In genomic region chr10:122567056-122567660, GRCh38 we compare ENCODE assay signal across 8 cellular contexts. TPM values are rescaled to one million over a fixed set of nuclear protein-coding genes. Genes with fewer than 3 reads are reported as not detected.
A peak's percentile ranks its signal among the peaks of the same experiment; 100 is the strongest.
DNase-seq lines count a peak whose midpoint lies in the region; ATAC-seq and TF ChIP-seq lines count a peak whose summit lies in the region.

No MANE protein-coding gene starts in this region.

- in situ Hi-C loops in IMR-90 (cut with MboI; ENCODE audit: low sequenced_read_pairs) = loop anchor here (5.0 to 10.0 kb wide), 2 partner anchors 112 to 270 kb away; partner anchors contain the start of gene ARMS2

- no peak overlapping the region for H3K27ac Mint-ChIP-seq in activated naive CD8-positive, alpha-beta T cell treated with anti-CD3 and anti-CD28 coated beads for 36 hours

- no peak overlapping the region for H2BK120ac ChIP-seq in IMR-90 (ENCODE audit: low read depth, low read length)

- TF ChIP-seq RAD21 in IMR-90 (IDR thresholded peaks at IDR 0.05; ENCODE audit: low read length) = no peak

- dilution Hi-C loops in IMR-90 (cut with HindIII; ENCODE audit: low sequenced_read_pairs, unreplicated experiment) = no loop called here

- peaks cover 20% of the 10 kb centered on the region for H3K27me3 Mint-ChIP-seq in activated naive CD8-positive, alpha-beta T cell treated with anti-CD3 and anti-CD28 coated beads for 36 hours

- H2AFZ ChIP-seq in IMR-90 (replicated peaks; ENCODE audit: low read length, poor library complexity) = no peak overlapping the region

- no peak overlapping the region for H3K18ac ChIP-seq in IMR-90 (ENCODE audit: low read depth, low read length)

- no peak overlapping the region for H2BK15ac ChIP-seq in IMR-90 (ENCODE audit: low read depth, low read length)

- H3K4me3 Mint-ChIP-seq in activated naive CD8-positive, alpha-beta T cell treated with anti-CD3 and anti-CD28 coated beads for 36 hours = no peak overlapping the region

- H3K9me3 Mint-ChIP-seq in activated naive CD8-positive, alpha-beta T cell treated with anti-CD3 and anti-CD28 coated beads for 36 hours = no peaks in the 10 kb centered on the region

- ATAC-seq in IMR-90 (ENCODE audit: low read depth) = peak; percentile 54
- no peak for ATAC-seq in GM18907 (IDR thresholded peaks at IDR 0.05; ENCODE audit: unreplicated experiment)
- no peak for ATAC-seq in HG02759 (IDR thresholded peaks at IDR 0.05; ENCODE audit: unreplicated experiment)

- intact Hi-C loops in IMR-90 (cut with micrococcal nuclease) = loop anchor here (10.0 kb wide), 3 partner anchors 138 to 1622 kb away; no protein-coding TSS in a partner anchor

- H3K79me1 ChIP-seq in IMR-90 (ENCODE audit: low read depth in 1 of 2, low read length in 2 of 2) = no peaks in the 10 kb centered on the region

- no peak overlapping the region for H2AK5ac ChIP-seq in IMR-90 (ENCODE audit: low read depth, low read length)

- no peak for TF ChIP-seq POLR2A in IMR-90 (IDR thresholded peaks at IDR 0.05; ENCODE audit: low read depth, low read length)

- peaks cover 15% of the 10 kb centered on the region for H3K27me3 ChIP-seq in IMR-90 (ENCODE audit: control insufficient read depth, insufficient read depth, low read length)
- peaks cover 6% of the 10 kb centered on the region for H3K27me3 ChIP-seq in kidney epithelial cell (ENCODE audit: control insufficient read depth, insufficient read depth, low read length)

- no peak overlapping the region for H2BK5ac ChIP-seq in IMR-90 (ENCODE audit: low read depth, low read length, poor library complexity, severe bottlenecking)

- no peak overlapping the region for H3K27ac ChIP-seq in IMR-90 (ENCODE audit: insufficient read depth, low read length)

- H3K4me1 Mint-ChIP-seq in activated naive CD8-positive, alpha-beta T cell treated with anti-CD3 and anti-CD28 coated beads for 36 hours = no peaks in the 10 kb centered on the region

- POLR2A ChIA-PET in IMR-90 (lab: Charles Lee; ENCODE audit: unreplicated experiment) = no interaction called here

- no peaks in the 10 kb centered on the region for H3K36me3 Mint-ChIP-seq in activated naive CD8-positive, alpha-beta T cell treated with anti-CD3 and anti-CD28 coated beads for 36 hours

- no peaks in the 10 kb centered on the region for H3K36me3 ChIP-seq in IMR-90 (ENCODE audit: control insufficient read depth, insufficient read depth, low read length)
- H3K36me3 ChIP-seq in kidney epithelial cell (ENCODE audit: control insufficient read depth, insufficient read depth, low read length) = no peaks in the 10 kb centered on the region

- H3K9ac ChIP-seq in IMR-90 (ENCODE audit: low read depth, low read length) = no peak overlapping the region

- H4K8ac ChIP-seq in IMR-90 (ENCODE audit: low read depth in 2 of 2, low read length in 2 of 2) = no peak overlapping the region

- H2AK9ac ChIP-seq in IMR-90 (replicated peaks; ENCODE audit: low read depth, low read length, poor library complexity) = no peak overlapping the region

- H4K91ac ChIP-seq in IMR-90 (ENCODE audit: insufficient read depth, low read depth, low read length) = no peak overlapping the region

- H4K20me1 ChIP-seq in IMR-90 (ENCODE audit: insufficient read depth, low read length) = no peaks in the 10 kb centered on the region

- H2BK20ac ChIP-seq in IMR-90 (ENCODE audit: low read depth, low read length) = no peak overlapping the region

- H3K23ac ChIP-seq in IMR-90 (ENCODE audit: low read depth, low read length) = no peak overlapping the region

- 14% methylated on average over 3 of the region's 5 CpGs; no CpG with 5 or more reads in 1 of the 2 experiments for WGBS in IMR-90 (ENCODE audit: extremely low coverage in 2 of 2, insufficient read length in 1 of 2), 2 experiments

- peak; percentile 59 for DNase-seq in GM03348 (ENCODE audit: low spot score)
- DNase-seq in IMR-90 = no peak
- peak; percentile 27 for DNase-seq in activated naive CD8-positive, alpha-beta T cell treated with anti-CD3 and anti-CD28 coated beads for 36 hours
- DNase-seq in kidney epithelial cell (ENCODE audit: low read depth) = no peak
- DNase-seq in KG1 (lab: John Stamatoyannopoulos, UW) = no peak
- no peak for DNase-seq in NCI-H1105 (lab: John Stamatoyannopoulos, UW)

- TF ChIP-seq CTCF in IMR-90 (conservative IDR thresholded peaks at IDR 0.05; ENCODE audit: low read depth, low read length) = peak; percentile 41
- peak; percentile 51 for TF ChIP-seq CTCF in kidney epithelial cell (IDR thresholded peaks at IDR 0.05; ENCODE audit: insufficient read depth, low read length, poor library complexity, severe bottlenecking)

- H3K14ac ChIP-seq in IMR-90 (replicated peaks; ENCODE audit: low read depth, low read length) = no peak overlapping the region

- H3K4me2 ChIP-seq in IMR-90 (ENCODE audit: low read depth, low read length) = no peak overlapping the region

- H3K9me1 ChIP-seq in IMR-90 (ENCODE audit: insufficient read depth, low read length) = no peaks in the 10 kb centered on the region

- H3K9me3 ChIP-seq in IMR-90 (ENCODE audit: control insufficient read depth, insufficient read depth, low read length) = no peaks in the 10 kb centered on the region

- no peak overlapping the region for H4K5ac ChIP-seq in IMR-90 (ENCODE audit: low read depth, low read length)

- H3K4me1 ChIP-seq in IMR-90 (ENCODE audit: control insufficient read depth, insufficient read depth, low read length) = no peaks in the 10 kb centered on the region

- H3K4me3 ChIP-seq in IMR-90 (ENCODE audit: insufficient read depth, low read depth, low read length) (no peak overlapping the region), kidney epithelial cell (ENCODE audit: low read depth, low read length) (no peak overlapping the region)

- no peak overlapping the region for H3K4ac ChIP-seq in IMR-90 (ENCODE audit: low read depth, low read length)

- no peak overlapping the region for H3K56ac ChIP-seq in IMR-90 (ENCODE audit: extremely low read depth, insufficient read depth, low read length)

- BruUV-seq in IMR-90 (replicated peaks; lab: Mats Ljungman, UMichigan) = no TSS peak

- CTCF ChIA-PET in IMR-90 (lab: Yijun Ruan, JAX) = no interaction called here

TF ChIP-seq in IMR-90, 13 proteins besides CTCF, POLR2A, EP300 and RAD21:
- TF ChIP-seq SMC3 (IDR thresholded peaks at IDR 0.05; ENCODE audit: low read depth, low read length) (peak; percentile 22; the same call in 1 of the 2 replicates), ELK1 (IDR thresholded peaks at IDR 0.05; ENCODE audit: borderline replicate concordance, low read depth, low read length) (no peak)

RNA-seq across cellular contexts. Expression of gene DMBT1, which starts 6.6 kb away (rescaled TPM):
- total RNA-seq in IMR-90 (2012; rRNA removed) (under 0.01 TPM in 1 of 2 replicates, not detected in the other), kidney epithelial cell (under 0.01 and 0.13 TPM in 2 replicates)
- polyA plus RNA-seq in IMR-90 (2012; rRNA removed) = not detected in 2 replicates
- polyA plus RNA-seq in IMR-90 (2012; cell fraction: cytosol; rRNA removed) = not detected in 2 replicates
- not detected in 2 replicates for polyA plus RNA-seq in IMR-90 (2012; cell fraction: nucleus; rRNA removed; ENCODE audit: low replicate concordance)
- not detected for total RNA-seq in activated naive CD8-positive, alpha-beta T cell treated with anti-CD3 and anti-CD28 coated beads for 36 hours

Comparison
In these comparisons a context has a peak if more than half of its experiments do, and no peak if none do; other contexts are left out.
1. DNase-seq: peak in GM03348 (single experiment) and activated naive CD8-positive, alpha-beta T cell treated with anti-CD3 and anti-CD28 coated beads for 36 hours (single experiment); none in IMR-90 (single experiment), kidney epithelial cell (single experiment), KG1 (single experiment) and NCI-H1105 (single experiment).